ENCODE assay signal across 8 cellular contexts in the genomic region with DNA sequence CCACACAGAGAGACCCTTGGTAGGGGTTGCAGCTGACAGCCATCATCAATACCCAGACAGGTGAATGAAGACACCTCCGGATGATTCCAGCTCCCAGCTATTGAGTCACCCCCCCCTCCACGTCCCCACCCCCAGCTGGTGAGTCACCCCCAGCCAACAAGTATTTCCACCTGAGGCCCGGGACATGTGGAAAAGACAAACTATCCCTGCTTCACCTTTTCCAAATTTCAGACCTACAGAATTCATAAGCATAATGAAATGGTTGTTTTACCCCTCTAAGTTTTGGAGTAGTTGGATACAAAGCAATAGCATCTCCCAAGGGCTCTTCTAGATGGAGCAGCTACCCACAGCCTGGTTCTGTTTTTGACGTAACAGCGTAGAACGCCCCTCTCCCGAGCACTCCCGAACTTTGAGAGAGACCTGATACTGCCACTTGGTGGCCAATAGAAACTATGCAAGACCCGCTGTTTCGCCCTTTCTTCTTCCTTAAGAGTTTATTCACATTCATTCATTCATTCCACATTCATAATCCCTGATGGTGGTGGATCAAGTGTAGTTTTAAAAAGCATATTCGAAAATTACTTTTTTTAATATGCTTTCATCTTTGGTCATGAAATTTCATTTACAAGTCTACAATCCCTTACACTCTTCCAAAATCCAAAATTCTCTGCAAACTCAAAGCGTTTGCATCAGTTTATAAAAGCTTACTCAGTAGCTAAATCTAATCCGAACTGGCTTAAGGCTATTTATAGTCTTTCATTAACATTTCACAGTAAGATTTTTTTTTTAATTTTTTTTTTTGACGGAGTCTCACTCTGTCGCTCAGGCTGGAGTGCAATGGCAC. TPM values are rescaled to one million over a fixed set of nuclear protein-coding genes. Genes with fewer than 3 reads are reported as not detected.
DNase-seq lines count a peak whose midpoint lies in the region; ATAC-seq and TF ChIP-seq lines count a peak whose summit lies in the region.

No MANE protein-coding gene starts in this region.

- peaks cover 7% of the 10 kb centered on the region for H3K4me1 ChIP-seq in CD4-positive, alpha-beta memory T cell (ENCODE audit: insufficient read depth, low read length)
- H3K4me1 ChIP-seq in OCI-LY3 (ENCODE audit: low read length) (peaks cover 2% of the 10 kb centered on the region; the same call in 1 of the 2 replicates), right lobe of liver (no peaks in the 10 kb centered on the region)

- H3K4me3 Mint-ChIP-seq in CD4-positive, alpha-beta memory T cell: peak overlapping the region in 3 of 8 donors; percentile 52 to 66 (median 59)
- H3K4me3 Mint-ChIP-seq in brain: no peak overlapping the region

- 27% methylated on average over 14 of the region's 15 CpGs for WGBS in right lobe of liver (ENCODE audit: insufficient coverage, low coverage, low lambda C conversion rate, missing lambda C conversion rate)

- intact Hi-C loops in CD4-positive, alpha-beta memory T cell (cut with micrococcal nuclease): no loop called here
- intact Hi-C loops in right lobe of liver (cut with DNase I): no loop called here

- H4K20me1 ChIP-seq in OCI-LY3 (ENCODE audit: insufficient read depth, low read length): no peaks in the 10 kb centered on the region

- H3K27ac ChIP-seq in CD4-positive, alpha-beta memory T cell (ENCODE audit: low read depth, low read length): no peak overlapping the region
- H3K27ac ChIP-seq in OCI-LY3 (ENCODE audit: low read length) (no peak overlapping the region), right lobe of liver (no peak overlapping the region)

- no peak overlapping the region for H3K9ac ChIP-seq in OCI-LY3 (ENCODE audit: low read length)

- no peaks in the 10 kb centered on the region for H3K9me3 Mint-ChIP-seq in CD4-positive, alpha-beta memory T cell
- peaks cover 0 to 4% (median 0%) of the 10 kb centered on the region in 5 experiments for H3K9me3 Mint-ChIP-seq in brain

- no peaks in the 10 kb centered on the region for H3K36me3 ChIP-seq in CD4-positive, alpha-beta memory T cell (ENCODE audit: insufficient read depth, low read length)
- H3K36me3 ChIP-seq in OCI-LY3 (replicated peaks; ENCODE audit: low read depth, low read length) (no peaks in the 10 kb centered on the region), right lobe of liver (no peaks in the 10 kb centered on the region)

- H3K27ac Mint-ChIP-seq in CD4-positive, alpha-beta memory T cell: peak overlapping the region in 4 of 7 donors; percentile 68 to 90 (median 85)
- peak overlapping the region in 1 of 5 experiments; percentile 37 for H3K27ac Mint-ChIP-seq in brain

- H3K9me3 ChIP-seq in CD4-positive, alpha-beta memory T cell (ENCODE audit: control insufficient read depth in 1 of 2, low read length in 2 of 2): no peaks in the 10 kb centered on the region
- no peaks in the 10 kb centered on the region for H3K9me3 ChIP-seq in OCI-LY3 (ENCODE audit: insufficient read depth, low read length)
- no peaks in the 10 kb centered on the region for H3K9me3 ChIP-seq in right lobe of liver

- ATAC-seq in right lobe of liver (peak in 3 of 4 donors; percentile 55 to 70 (median 64)), GM21381 (IDR thresholded peaks at IDR 0.05; ENCODE audit: unreplicated experiment) (no peak), GM18870 (IDR thresholded peaks at IDR 0.05; ENCODE audit: unreplicated experiment) (no peak)

- H3K27me3 Mint-ChIP-seq in CD4-positive, alpha-beta memory T cell: no peaks in the 10 kb centered on the region
- H3K27me3 Mint-ChIP-seq in brain: peaks cover 7% of the 10 kb centered on the region

- no peaks in the 10 kb centered on the region for H3K27me3 ChIP-seq in CD4-positive, alpha-beta memory T cell (ENCODE audit: insufficient read depth, low read length)
- H3K27me3 ChIP-seq in OCI-LY3 (ENCODE audit: low read depth, low read length) (no peaks in the 10 kb centered on the region), right lobe of liver (no peaks in the 10 kb centered on the region)

- no peaks in the 10 kb centered on the region for H3K79me2 ChIP-seq in OCI-LY3 (ENCODE audit: low read length)

- peak in 2 of 5 donors; percentile 39 to 59 for DNase-seq in CD4-positive, alpha-beta memory T cell
- DNase-seq in HFF-Myc (ENCODE audit: extremely low read depth, low read depth): peak; percentile 14
- DNase-seq in right lobe of liver: no peak
- DNase-seq in ecto neural progenitor cell (ENCODE audit: low spot score): no peak

- peak overlapping the region; percentile 40 for H3K4me2 ChIP-seq in OCI-LY3 (ENCODE audit: low read length)

- H3K4me3 ChIP-seq in CD4-positive, alpha-beta memory T cell (ENCODE audit: low read length in 2 of 2): no peak overlapping the region
- H3K4me3 ChIP-seq in HFF-Myc (replicated peaks; ENCODE audit: low read depth, low read length) (no peak overlapping the region), OCI-LY3 (ENCODE audit: low read length) (no peak overlapping the region), right lobe of liver (no peak overlapping the region)

- POLR2A ChIA-PET in CD4-positive, alpha-beta memory T cell (lab: Charles Lee; ENCODE audit: partially characterized antibody): interaction anchor here (1.0 to 1.1 kb wide), 2 partner anchors 14 to 87 kb away, joined by 3 read pairs; no protein-coding TSS in a partner anchor

- peak overlapping the region; percentile 83; the same call in 1 of the 2 replicates for H2AFZ ChIP-seq in OCI-LY3 (ENCODE audit: low read depth, low read length)

- TF ChIP-seq POLR2A in right lobe of liver (IDR thresholded peaks at IDR 0.05): no peak

- TF ChIP-seq CTCF in HFF-Myc (IDR thresholded peaks at IDR 0.05; ENCODE audit: low read depth, low read length, missing control alignments): peak; percentile 64
- peak; percentile 70 for TF ChIP-seq CTCF in OCI-LY3 (IDR thresholded peaks at IDR 0.05; ENCODE audit: low read depth, low read length)
- TF ChIP-seq CTCF in brain (conservative IDR thresholded peaks at IDR 0.05): peak; percentile 37 to 68
- TF ChIP-seq CTCF in right lobe of liver (IDR thresholded peaks at IDR 0.05): peak; percentile 33 to 68 (median 56)

- no peaks in the 10 kb centered on the region for H3K36me3 Mint-ChIP-seq in CD4-positive, alpha-beta memory T cell
- H3K36me3 Mint-ChIP-seq in brain: no peaks in the 10 kb centered on the region

- CTCF ChIA-PET in CD4-positive, alpha-beta memory T cell (lab: Charles Lee; ENCODE audit: partially characterized antibody): interaction anchor here (0.9 to 3.1 kb wide), 8 partner anchors 9 to 103 kb away, joined by 3 to 13 read pairs (median 4); a partner anchor contains a TSS

- peaks cover 0 to 7% (median 6%) of the 10 kb centered on the region in 4 donors for H3K4me1 Mint-ChIP-seq in CD4-positive, alpha-beta memory T cell
- H3K4me1 Mint-ChIP-seq in brain: no peaks in the 10 kb centered on the region

RNA-seq across cellular contexts. Expression of a gene that starts 15.1 kb away (rescaled TPM):
- 10 to 100 TPM; 54.3 to 55.1 TPM for total RNA-seq in CD4-positive, alpha-beta memory T cell
- polyA plus RNA-seq in CD4-positive, alpha-beta memory T cell: 10 to 100 TPM; 17.3 to 36.7 TPM
- 37.6 TPM for polyA plus RNA-seq in brain (ENCODE audit: insufficient read depth, low read depth, low replicate concordance)
- total RNA-seq in right lobe of liver: 1 to 10 TPM in 5 of 6 experiments, under 1 TPM in 1; 0.62 to 4.0 (median 2.3) TPM

RNA-seq across cellular contexts. Expression of a gene that starts 42.2 kb away (rescaled TPM):
- 10 to 100 TPM; 16.9 to 17.4 TPM for total RNA-seq in CD4-positive, alpha-beta memory T cell
- 10 to 100 TPM in 1 of 2 donors, 1 to 10 TPM in 1; 8.7 to 10.5 TPM for polyA plus RNA-seq in CD4-positive, alpha-beta memory T cell
- polyA plus RNA-seq in brain (ENCODE audit: insufficient read depth, low read depth, low replicate concordance): 5.1 TPM
- 1 to 10 TPM; 3.0 to 5.6 (median 3.7) TPM for total RNA-seq in right lobe of liver

Comparison
In these comparisons a context has a peak if more than half of its experiments do, and no peak if none do; other contexts are left out.
1. ATAC-seq: peak in right lobe of liver (3 of 4); none in GM21381 (single experiment) and GM18870 (single experiment).
2. RNA of a gene that starts 15.1 kb away (total RNA-seq): 54.3 to 55.1 TPM in CD4-positive, alpha-beta memory T cell; 0.62 to 4.0 TPM in right lobe of liver; every median in the first group is over 10 times any median in the second.
3. Peak in every context shown above with its lines, with median percentiles within 50 percentile points of each other: CTCF ChIP-seq.